25 cellular contexts compared by ENCODE assay signal in the genomic region with DNA sequence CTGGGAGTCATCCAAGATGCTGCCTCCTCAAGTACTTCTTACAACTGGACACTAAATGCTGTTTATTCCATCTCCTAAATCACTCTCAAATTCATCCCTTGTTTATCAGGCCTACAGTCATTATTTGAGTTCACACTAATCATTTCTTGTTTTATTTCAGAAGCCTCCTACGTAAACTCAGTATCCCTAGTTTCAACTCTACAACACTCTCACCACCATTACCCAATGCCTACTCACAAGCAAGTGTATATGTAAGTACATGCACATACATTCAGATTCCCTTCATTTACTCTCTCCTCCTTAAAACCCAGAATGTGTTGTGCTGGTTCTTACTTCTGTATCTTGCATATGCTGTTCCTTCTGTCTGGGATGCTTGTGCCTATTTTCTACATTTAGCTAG. TPM values are rescaled to one million over a fixed set of nuclear protein-coding genes. Genes with fewer than 3 reads are reported as not detected.
A peak's percentile ranks its signal among the peaks of the same experiment; 100 is the strongest.
DNase-seq lines count a peak whose midpoint lies in the region; ATAC-seq and TF ChIP-seq lines count a peak whose summit lies in the region.
"Had no signal": no experiment of that assay in that cellular context is flagged by ENCODE, and none has a peak within 500 bp of the region (broad histone marks: within the 10 kb centered on the region; RNA-seq: fewer than 3 reads in every experiment).

No MANE protein-coding gene starts in this region.

- no peak overlapping the region for H3K4me3 Mint-ChIP-seq in activated CD8-positive, alpha-beta T cell treated with anti-CD3 and anti-CD28 coated beads for 36 hours
- H3K4me3 Mint-ChIP-seq in activated CD8-positive, alpha-beta T cell treated with anti-CD3 and anti-CD28 coated beads, Interleukin-2, amount 10 ng/mL, durations not matched to agents 7 days and 5 days, result no peak overlapping the region
- no peak overlapping the region for H3K4me3 Mint-ChIP-seq in stimulated activated effector memory CD8-positive, alpha-beta T cell treated with anti-CD3 and anti-CD28 coated beads, Interleukin-12 subunit alpha, Interleukin-12 subunit beta, amount 100 ng/mL, for 72 hours
- H3K4me3 Mint-ChIP-seq: activated naive CD4-positive, alpha-beta T cell treated with anti-CD3 and anti-CD28 coated beads, Interleukin-2, amount 10 ng/mL, durations not matched to agents 7 days and 5 days; mesothelial cell of epicardium; naive thymus-derived CD8-positive, alpha-beta T cell; stimulated activated naive B cell treated with anti-CD40 and anti-IgM and Interleukin-4, amounts not matched to agents 10 μg/mL and 1 μg/mL and 100 μg/mL, for 72 hours had no signal

- H3K27ac Mint-ChIP-seq in activated CD8-positive, alpha-beta T cell treated with anti-CD3 and anti-CD28 coated beads for 36 hours, result no peak overlapping the region
- no peak overlapping the region for H3K27ac Mint-ChIP-seq in activated CD8-positive, alpha-beta T cell treated with anti-CD3 and anti-CD28 coated beads, Interleukin-2, amount 10 ng/mL, durations not matched to agents 7 days and 5 days
- no peak overlapping the region for H3K27ac Mint-ChIP-seq in stimulated activated effector memory CD8-positive, alpha-beta T cell treated with anti-CD3 and anti-CD28 coated beads, Interleukin-12 subunit alpha, Interleukin-12 subunit beta, amount 100 ng/mL, for 72 hours
- H3K27ac Mint-ChIP-seq: mesothelial cell of epicardium; naive thymus-derived CD8-positive, alpha-beta T cell; stimulated activated naive B cell treated with anti-CD40 and anti-IgM and Interleukin-4, amounts not matched to agents 10 μg/mL and 1 μg/mL and 100 μg/mL, for 72 hours had no signal

- no peak for DNase-seq in activated CD8-positive, alpha-beta T cell treated with anti-CD3 and anti-CD28 coated beads for 36 hours
- no peak for DNase-seq in activated CD8-positive, alpha-beta T cell treated with anti-CD3 and anti-CD28 coated beads, Interleukin-2, amount 10 ng/mL, durations not matched to agents 7 days and 5 days
- DNase-seq in stimulated activated effector memory CD8-positive, alpha-beta T cell treated with anti-CD3 and anti-CD28 coated beads, Interleukin-12 subunit alpha, Interleukin-12 subunit beta, amount 100 ng/mL, for 72 hours (ENCODE audit: low spot score in 2 of 2), result no peak
- no peak for DNase-seq in C1 segment of cervical spinal cord (lab: John Stamatoyannopoulos, UW)
- DNase-seq: 8988T; activated CD4-positive, alpha-beta T cell treated with anti-CD3 and anti-CD28 coated beads for 4 hours; activated naive CD4-positive, alpha-beta T cell treated with anti-CD3 and anti-CD28 coated beads, Interleukin-2, amount 10 ng/mL, durations not matched to agents 7 days and 5 days; activated T-cell treated with anti-CD3 and anti-CD28 coated beads, Interleukin-2, amount 50 U/mL, for 48 hours; amniotic stem cell; GOT3; head of caudate nucleus; kidney; naive thymus-derived CD8-positive, alpha-beta T cell; NCI-H226; nucleus accumbens; stimulated activated CD4-positive, alpha-beta T cell treated with anti-CD3 and anti-CD28 coated beads, Interleukin-4, amount 100 ng/mL, for 24 hours; stimulated activated naive B cell treated with anti-CD40 and anti-IgM and Interleukin-4, amounts not matched to agents 10 μg/mL and 1 μg/mL and 100 μg/mL, for 72 hours had no signal

- H3K36me3 Mint-ChIP-seq in activated CD8-positive, alpha-beta T cell treated with anti-CD3 and anti-CD28 coated beads for 36 hours (ENCODE audit: low read depth), result peaks cover 13% of the 10 kb centered on the region
- H3K36me3 Mint-ChIP-seq in activated CD8-positive, alpha-beta T cell treated with anti-CD3 and anti-CD28 coated beads, Interleukin-2, amount 10 ng/mL, durations not matched to agents 7 days and 5 days (ENCODE audit: low read depth), result peaks cover 25% of the 10 kb centered on the region
- H3K36me3 Mint-ChIP-seq in stimulated activated effector memory CD8-positive, alpha-beta T cell treated with anti-CD3 and anti-CD28 coated beads, Interleukin-12 subunit alpha, Interleukin-12 subunit beta, amount 100 ng/mL, for 72 hours, result peaks cover 7% of the 10 kb centered on the region
- H3K36me3 Mint-ChIP-seq: naive thymus-derived CD8-positive, alpha-beta T cell had no signal

- H3K27me3 Mint-ChIP-seq in activated CD8-positive, alpha-beta T cell treated with anti-CD3 and anti-CD28 coated beads for 36 hours, result no peaks in the 10 kb centered on the region
- H3K27me3 Mint-ChIP-seq in activated CD8-positive, alpha-beta T cell treated with anti-CD3 and anti-CD28 coated beads, Interleukin-2, amount 10 ng/mL, durations not matched to agents 7 days and 5 days (ENCODE audit: low read depth), result no peaks in the 10 kb centered on the region
- H3K27me3 Mint-ChIP-seq: activated naive CD4-positive, alpha-beta T cell treated with anti-CD3 and anti-CD28 coated beads, Interleukin-2, amount 10 ng/mL, durations not matched to agents 7 days and 5 days; naive thymus-derived CD8-positive, alpha-beta T cell; stimulated activated naive B cell treated with anti-CD40 and anti-IgM and Interleukin-4, amounts not matched to agents 10 μg/mL and 1 μg/mL and 100 μg/mL, for 72 hours had no signal

- H3K27ac ChIP-seq in OCI-LY1 (ENCODE audit: low read depth, low read length, poor library complexity, severe bottlenecking), result peak overlapping the region; percentile 83
- H3K27ac ChIP-seq: breast epithelium, epithelial cell of prostate, prostate gland had no signal

- no peaks in the 10 kb centered on the region for H4K20me1 ChIP-seq in OCI-LY1 (ENCODE audit: insufficient read depth, low read length)

- peak; percentile 9 for ATAC-seq in activated CD8-positive, alpha-beta T cell treated with anti-CD3 and anti-CD28 coated beads for 36 hours
- ATAC-seq in activated CD8-positive, alpha-beta T cell treated with anti-CD3 and anti-CD28 coated beads, Interleukin-2, amount 10 ng/mL, durations not matched to agents 7 days and 5 days, result no peak
- ATAC-seq in GM19324 (IDR thresholded peaks at IDR 0.05; ENCODE audit: low FRiP score, unreplicated experiment) (peak; percentile 3), GM19395 (IDR thresholded peaks at IDR 0.05; ENCODE audit: unreplicated experiment) (no peak), GM18502 (IDR thresholded peaks at IDR 0.05; ENCODE audit: poor library complexity, unreplicated experiment) (no peak)
- ATAC-seq in stimulated activated effector memory CD8-positive, alpha-beta T cell treated with anti-CD3 and anti-CD28 coated beads, Interleukin-12 subunit alpha, Interleukin-12 subunit beta, amount 100 ng/mL, for 72 hours, result peak; percentile 63

- no peak overlapping the region for H3K4me2 ChIP-seq in OCI-LY1 (ENCODE audit: low read length)

- H3K4me1 ChIP-seq in OCI-LY1 (ENCODE audit: insufficient read depth, low read length, severe bottlenecking), result peaks cover 36% of the 10 kb centered on the region
- H3K4me1 ChIP-seq: breast epithelium, prostate gland had no signal

- H3K27me3 ChIP-seq in OCI-LY1 (ENCODE audit: insufficient read depth, low read length), result no peaks in the 10 kb centered on the region
- H3K27me3 ChIP-seq: breast epithelium had no signal

- peaks cover 6% of the 10 kb centered on the region for H3K9me3 Mint-ChIP-seq in activated CD8-positive, alpha-beta T cell treated with anti-CD3 and anti-CD28 coated beads for 36 hours
- no peaks in the 10 kb centered on the region for H3K9me3 Mint-ChIP-seq in activated CD8-positive, alpha-beta T cell treated with anti-CD3 and anti-CD28 coated beads, Interleukin-2, amount 10 ng/mL, durations not matched to agents 7 days and 5 days (ENCODE audit: insufficient read depth)
- H3K9me3 Mint-ChIP-seq in stimulated activated effector memory CD8-positive, alpha-beta T cell treated with anti-CD3 and anti-CD28 coated beads, Interleukin-12 subunit alpha, Interleukin-12 subunit beta, amount 100 ng/mL, for 72 hours, result no peaks in the 10 kb centered on the region

- no peak overlapping the region for H2AFZ ChIP-seq in OCI-LY1 (ENCODE audit: low read length)

- H3K4me3 ChIP-seq in OCI-LY1 (ENCODE audit: low read depth, low read length, poor library complexity, severe bottlenecking), result no peak overlapping the region
- H3K4me3 ChIP-seq: breast epithelium, prostate gland had no signal

- no peaks in the 10 kb centered on the region for H3K9me3 ChIP-seq in OCI-LY1 (ENCODE audit: low read length)
- H3K9me3 ChIP-seq: prostate gland had no signal

- H3K79me2 ChIP-seq in OCI-LY1 (ENCODE audit: insufficient read depth, low read length), result peaks cover 34% of the 10 kb centered on the region

- no peak overlapping the region for H3K9ac ChIP-seq in OCI-LY1 (ENCODE audit: low read length)

- 0 out of 2 replicates have a peak, but pooled peaks cover 8% of the 10 kb centered on the region for H3F3A ChIP-seq in OCI-LY1 (ENCODE audit: insufficient read depth, low read length)

- no peaks in the 10 kb centered on the region for H3K36me3 ChIP-seq in OCI-LY1 (ENCODE audit: insufficient read depth, low read length)
- H3K36me3 ChIP-seq: breast epithelium, prostate gland had no signal

- H3K9me2 ChIP-seq in OCI-LY1 (ENCODE audit: low read depth, low read length), result no peaks in the 10 kb centered on the region

- H3K4me1 Mint-ChIP-seq in activated CD8-positive, alpha-beta T cell treated with anti-CD3 and anti-CD28 coated beads for 36 hours (ENCODE audit: low read depth), result peaks cover 33% of the 10 kb centered on the region
- peaks cover 41% of the 10 kb centered on the region for H3K4me1 Mint-ChIP-seq in activated CD8-positive, alpha-beta T cell treated with anti-CD3 and anti-CD28 coated beads, Interleukin-2, amount 10 ng/mL, durations not matched to agents 7 days and 5 days (ENCODE audit: low read depth)
- H3K4me1 Mint-ChIP-seq in stimulated activated effector memory CD8-positive, alpha-beta T cell treated with anti-CD3 and anti-CD28 coated beads, Interleukin-12 subunit alpha, Interleukin-12 subunit beta, amount 100 ng/mL, for 72 hours, result peaks cover 17% of the 10 kb centered on the region
- H3K4me1 Mint-ChIP-seq: mesothelial cell of epicardium had no signal

- TF ChIP-seq CTCF in activated CD8-positive, alpha-beta T cell treated with anti-CD3 and anti-CD28 coated beads for 36 hours (IDR thresholded peaks at IDR 0.05), result no peak
- no peak for TF ChIP-seq CTCF in OCI-LY1 (IDR thresholded peaks at IDR 0.05; ENCODE audit: low read length)

- POLR2A ChIA-PET in activated CD8-positive, alpha-beta T cell treated with anti-CD3 and anti-CD28 coated beads for 36 hours (lab: Charles Lee), result interaction anchor here (0.9 to 4.0 kb wide), 8 partner anchors 10 to 81 kb away, joined by 3 to 72 read pairs (median 3); a partner anchor contains a TSS
- POLR2A ChIA-PET in activated CD8-positive, alpha-beta T cell treated with anti-CD3 and anti-CD28 coated beads, Interleukin-2, amount 10 ng/mL, durations not matched to agents 7 days and 5 days (lab: Charles Lee), result interaction anchor here (0.7 to 5.0 kb wide), 7 partner anchors 17 to 1100 kb away, joined by 3 to 121 read pairs (median 4); a partner anchor contains a TSS

- CTCF ChIA-PET in activated CD8-positive, alpha-beta T cell treated with anti-CD3 and anti-CD28 coated beads for 36 hours (lab: Charles Lee), result interaction anchor here (0.7 to 4.3 kb wide), 5 partner anchors 11 to 186 kb away, joined by 3 to 32 read pairs (median 10); a partner anchor contains a TSS
- CTCF ChIA-PET in activated CD8-positive, alpha-beta T cell treated with anti-CD3 and anti-CD28 coated beads, Interleukin-2, amount 10 ng/mL, durations not matched to agents 7 days and 5 days (lab: Charles Lee), result interaction anchor here (0.8 to 6.7 kb wide), 8 partner anchors 8 to 186 kb away, joined by 3 to 82 read pairs (median 8); a partner anchor contains a TSS

- intact Hi-C loops in activated CD8-positive, alpha-beta T cell treated with anti-CD3 and anti-CD28 coated beads for 36 hours (cut with micrococcal nuclease), result no loop called here

RNA-seq across cellular contexts. Expression of a gene that starts 43.0 kb away (rescaled TPM):
- total RNA-seq in activated CD8-positive, alpha-beta T cell treated with anti-CD3 and anti-CD28 coated beads for 36 hours, result 10 to 100 TPM; 35.5 to 41.5 TPM
- total RNA-seq in activated CD8-positive, alpha-beta T cell treated with anti-CD3 and anti-CD28 coated beads, Interleukin-2, amount 10 ng/mL, durations not matched to agents 7 days and 5 days, result 10 to 100 TPM; 51.8 to 56.8 TPM

Comparison
In these comparisons a context has a peak if more than half of its experiments do, and no peak if none do; other contexts are left out.
1. ATAC-seq: peak in activated CD8-positive, alpha-beta T cell treated with anti-CD3 and anti-CD28 coated beads for 36 hours (single experiment), GM19324 (single experiment) and stimulated activated effector memory CD8-positive, alpha-beta T cell treated with anti-CD3 and anti-CD28 coated beads, Interleukin-12 subunit alpha, Interleukin-12 subunit beta, amount 100 ng/mL, for 72 hours (single experiment); none in activated CD8-positive, alpha-beta T cell treated with anti-CD3 and anti-CD28 coated beads, Interleukin-2, amount 10 ng/mL, durations not matched to agents 7 days and 5 days (single experiment), GM19395 (single experiment) and GM18502 (single experiment).